8 cellular contexts compared by ENCODE assay signal in the genomic region with DNA sequence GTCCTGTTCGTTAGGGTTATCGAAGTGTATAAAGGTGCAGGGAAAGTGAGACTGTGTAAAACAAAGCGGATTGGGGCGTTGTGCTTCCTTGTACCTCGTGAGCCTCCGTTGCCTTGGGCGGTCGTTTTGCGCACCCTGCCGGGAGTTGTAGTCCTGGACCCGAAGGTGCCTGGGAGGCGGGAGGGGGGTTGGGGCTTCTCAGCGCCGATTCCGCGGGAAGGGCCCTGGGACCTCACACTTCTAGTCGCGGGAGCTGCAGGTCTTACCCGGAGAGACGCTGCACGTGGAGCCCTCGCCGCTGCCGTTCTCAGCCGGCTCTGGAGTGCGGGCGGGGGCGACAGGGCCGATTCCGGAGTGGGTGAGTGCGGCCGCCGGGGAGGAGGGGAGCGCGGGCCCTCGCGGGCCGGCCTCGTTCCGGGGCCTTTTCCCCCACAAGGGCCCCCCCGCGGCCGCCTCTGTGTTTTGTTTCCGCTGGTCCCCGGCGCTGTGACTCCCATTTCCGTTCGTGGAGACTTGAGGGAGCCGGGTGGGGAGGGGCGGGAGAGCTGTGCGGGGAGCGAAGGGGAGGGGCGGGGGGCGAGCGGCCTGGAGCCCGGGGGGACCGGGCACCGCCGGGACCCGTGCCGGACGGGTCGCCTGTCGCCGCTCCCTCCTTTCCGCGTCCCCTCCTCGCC. TPM values are rescaled to one million over a fixed set of nuclear protein-coding genes. Genes with fewer than 3 reads are reported as not detected.
DNase-seq lines count a peak whose midpoint lies in the region; ATAC-seq and TF ChIP-seq lines count a peak whose summit lies in the region.

No MANE protein-coding gene starts in this region.

- no peaks in the 10 kb centered on the region for H3K27me3 ChIP-seq in breast epithelium
- H3K27me3 ChIP-seq in iPS-20b (ENCODE audit: insufficient read depth, low read length) = no peaks in the 10 kb centered on the region

- TF ChIP-seq POLR2A in breast epithelium (IDR thresholded peaks at IDR 0.05) = peak; percentile 17

- H3K36me3 ChIP-seq in breast epithelium = no peaks in the 10 kb centered on the region
- peaks cover 3% of the 10 kb centered on the region; the same call in 1 of the 2 replicates for H3K36me3 ChIP-seq in iPS-20b (ENCODE audit: insufficient read depth, low read depth, low read length)

- intact Hi-C loops in breast epithelium (cut with DNase I; ENCODE audit: low total_unique reads) = no loop called here

- peak; percentile 53 for ATAC-seq in HG03039 (IDR thresholded peaks at IDR 0.05; ENCODE audit: unreplicated experiment)

- H3K9me3 ChIP-seq in breast epithelium = no peaks in the 10 kb centered on the region
- no peaks in the 10 kb centered on the region for H3K9me3 ChIP-seq in iPS-20b (ENCODE audit: insufficient read depth, low read depth, low read length)

- H3K27ac ChIP-seq in VCaP = peak overlapping the region; percentile 100
- H3K27ac ChIP-seq in breast epithelium = peak overlapping the region; percentile 99 to 100
- peak overlapping the region; percentile 100 for H3K27ac ChIP-seq in iPS-20b (ENCODE audit: low read length)
- peak overlapping the region; percentile 91 to 100 (median 99) for H3K27ac ChIP-seq in skin epidermis

- DNase-seq in NCI-H1436 (lab: John Stamatoyannopoulos, UW) = peak; percentile 90
- no peak for DNase-seq in NCI-H1436 treated with DMSO at 0.1 percent for 48 hours (lab: John Stamatoyannopoulos, UW)
- DNase-seq in NCI-H2107 treated with DMSO at 0.1 percent for 48 hours (lab: John Stamatoyannopoulos, UW; ENCODE audit: unreplicated experiment) = peak; percentile 35
- peak; percentile 90 to 93 for DNase-seq in breast epithelium (ENCODE audit: low spot score in 2 of 2)

- no peak for TF ChIP-seq CTCF in VCaP (conservative IDR thresholded peaks at IDR 0.05)
- TF ChIP-seq CTCF in breast epithelium (IDR thresholded peaks at IDR 0.05) = peak in 2 of 3 donors; percentile 20 to 32

- H3K4me3 ChIP-seq in breast epithelium (peak overlapping the region; percentile 68 to 95 (median 94)), iPS-20b (ENCODE audit: low read length) (peak overlapping the region; percentile 96), skin epidermis (peak overlapping the region; percentile 54 to 96 (median 85))

- peak overlapping the region; percentile 99 for H3K9ac ChIP-seq in iPS-20b (ENCODE audit: low read depth, low read length)

- H3K4me1 ChIP-seq in breast epithelium (peaks cover 5 to 8% of the 10 kb centered on the region in 2 donors), iPS-20b (ENCODE audit: insufficient read depth, low read length) (peaks cover 6% of the 10 kb centered on the region; the same call in 1 of the 2 replicates)

RNA-seq across cellular contexts. Expression of a gene that starts 0.6 kb away (rescaled TPM):
- total RNA-seq in breast epithelium = 10 to 100 TPM; 25.8 to 35.3 (median 28.8) TPM

RNA-seq across cellular contexts. Expression of a gene that starts 0.7 kb away (rescaled TPM):
- 100 to 1,000 TPM in 1 of 3 donors, 10 to 100 TPM in 2; 72.1 to 106 (median 77.3) TPM for total RNA-seq in breast epithelium
